Comparison of ENCODE assay signal across 1 cellular context in genomic region chr18:7980661-7981060, GRCh38.
TF ChIP-seq lines count a peak whose summit lies in the region.

No MANE protein-coding gene starts in this region.

TF ChIP-seq in GM23338, 12 proteins besides CTCF, POLR2A, EP300 and RAD21 (continued from another document):
- TF ChIP-seq, protein P1, sequence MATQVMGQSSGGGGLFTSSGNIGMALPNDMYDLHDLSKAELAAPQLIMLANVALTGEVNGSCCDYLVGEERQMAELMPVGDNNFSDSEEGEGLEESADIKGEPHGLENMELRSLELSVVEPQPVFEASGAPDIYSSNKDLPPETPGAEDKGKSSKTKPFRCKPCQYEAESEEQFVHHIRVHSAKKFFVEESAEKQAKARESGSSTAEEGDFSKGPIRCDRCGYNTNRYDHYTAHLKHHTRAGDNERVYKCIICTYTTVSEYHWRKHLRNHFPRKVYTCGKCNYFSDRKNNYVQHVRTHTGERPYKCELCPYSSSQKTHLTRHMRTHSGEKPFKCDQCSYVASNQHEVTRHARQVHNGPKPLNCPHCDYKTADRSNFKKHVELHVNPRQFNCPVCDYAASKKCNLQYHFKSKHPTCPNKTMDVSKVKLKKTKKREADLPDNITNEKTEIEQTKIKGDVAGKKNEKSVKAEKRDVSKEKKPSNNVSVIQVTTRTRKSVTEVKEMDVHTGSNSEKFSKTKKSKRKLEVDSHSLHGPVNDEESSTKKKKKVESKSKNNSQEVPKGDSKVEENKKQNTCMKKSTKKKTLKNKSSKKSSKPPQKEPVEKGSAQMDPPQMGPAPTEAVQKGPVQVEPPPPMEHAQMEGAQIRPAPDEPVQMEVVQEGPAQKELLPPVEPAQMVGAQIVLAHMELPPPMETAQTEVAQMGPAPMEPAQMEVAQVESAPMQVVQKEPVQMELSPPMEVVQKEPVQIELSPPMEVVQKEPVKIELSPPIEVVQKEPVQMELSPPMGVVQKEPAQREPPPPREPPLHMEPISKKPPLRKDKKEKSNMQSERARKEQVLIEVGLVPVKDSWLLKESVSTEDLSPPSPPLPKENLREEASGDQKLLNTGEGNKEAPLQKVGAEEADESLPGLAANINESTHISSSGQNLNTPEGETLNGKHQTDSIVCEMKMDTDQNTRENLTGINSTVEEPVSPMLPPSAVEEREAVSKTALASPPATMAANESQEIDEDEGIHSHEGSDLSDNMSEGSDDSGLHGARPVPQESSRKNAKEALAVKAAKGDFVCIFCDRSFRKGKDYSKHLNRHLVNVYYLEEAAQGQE (IDR thresholded peaks at IDR 0.05; ENCODE audit: unreplicated experiment): no peak
